Comparison of ENCODE assay signal across 21 cellular contexts in the genomic region with DNA sequence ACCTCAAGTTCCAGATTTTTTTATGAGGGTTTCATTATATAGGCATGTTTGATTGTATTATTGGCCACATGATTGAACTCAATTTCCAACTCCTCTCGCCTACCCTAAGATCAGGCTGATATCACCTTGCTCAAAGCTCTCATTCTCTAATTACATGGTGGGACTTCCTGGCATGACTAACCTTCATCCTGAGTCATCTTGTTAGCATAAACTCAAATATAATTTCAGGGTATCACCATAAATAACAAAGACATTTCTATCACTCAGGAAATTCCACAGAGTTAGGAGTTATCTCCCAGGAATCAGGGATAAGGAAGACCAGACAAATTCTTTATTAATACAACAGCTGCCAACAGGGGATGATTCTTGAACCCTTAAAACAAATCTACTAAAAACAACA.
DNase-seq lines count a peak whose midpoint lies in the region; ATAC-seq, FAIRE-seq and TF ChIP-seq lines count a peak whose summit lies in the region.
"Had no signal": no experiment of that assay in that cellular context is flagged by ENCODE, and none has a peak within 500 bp of the region (broad histone marks: within the 10 kb centered on the region; RNA-seq: fewer than 3 reads in every experiment).

No MANE protein-coding gene starts in this region.

- no peak overlapping the region for H3K4me3 ChIP-seq in fibroblast of villous mesenchyme (ENCODE audit: low read depth, low read length)
- H3K4me3 ChIP-seq: BLaER1 treated with 17β-estradiol and CSF1 and Interleukin-3, amounts not matched to agents 10 nM and 100 nM; SJSA1 had no signal

- DNase-seq in EL (peak; percentile 36), NCI-H69 (lab: John Stamatoyannopoulos, UW) (peak; percentile 25), fibroblast of villous mesenchyme (ENCODE audit: low read depth) (peak; percentile 16), urothelium cell line (ENCODE audit: low spot score) (no peak), NCI-H2029 treated with DMSO at 0.1 percent for 48 hours (lab: John Stamatoyannopoulos, UW) (no peak), anterior cingulate cortex (lab: John Stamatoyannopoulos, UW) (no peak)
- DNase-seq: CD4-positive, alpha-beta memory T cell; DND-41; GF-D8; Kasumi-1; NCI-H1092; NCI-H1436; NCI-H187 treated with DMSO at 0.1 percent for 48 hours; NCI-H2227 treated with DMSO at 0.1 percent for 48 hours; NCI-H524; NCI-H82 had no signal

- no peak for TF ChIP-seq CTCF in fibroblast of villous mesenchyme (IDR thresholded peaks at IDR 0.05; ENCODE audit: insufficient read depth, low read depth, low read length)

- ATAC-seq in GM19023 (IDR thresholded peaks at IDR 0.05; ENCODE audit: unreplicated experiment), result no peak
- ATAC-seq: Panc1 had no signal

- no peak for FAIRE-seq in urothelium cell line (lab: Jason Lieb, UNC)
- FAIRE-seq: GM19239 had no signal

Comparison
In these comparisons a context has a peak if more than half of its experiments do, and no peak if none do; other contexts are left out.
1. DNase-seq: peak in EL (single experiment), NCI-H69 (single experiment) and fibroblast of villous mesenchyme (single experiment); none in urothelium cell line (single experiment), NCI-H2029 treated with DMSO at 0.1 percent for 48 hours (single experiment) and anterior cingulate cortex (0 of 58).